Comparison of ENCODE assay signal across 22 cellular contexts in genomic region chr4:78370625-78371372, GRCh38.
DNase-seq lines count a peak whose midpoint lies in the region; ATAC-seq and TF ChIP-seq lines count a peak whose summit lies in the region.
"Had no signal": no experiment of that assay in that cellular context is flagged by ENCODE, and none has a peak within 500 bp of the region (broad histone marks: within the 10 kb centered on the region; RNA-seq: fewer than 3 reads in every experiment).

No MANE protein-coding gene starts in this region.

- ATAC-seq in HG03469 (IDR thresholded peaks at IDR 0.05; ENCODE audit: unreplicated experiment) (no peak), HG02763 (IDR thresholded peaks at IDR 0.05; ENCODE audit: unreplicated experiment) (no peak)
- ATAC-seq in CD4-positive, alpha-beta T cell (ENCODE audit: poor library complexity) = no peak

- H3K14ac ChIP-seq in mesenchymal stem cell (ENCODE audit: low read length in 2 of 2) = no peak overlapping the region

- no peak overlapping the region for H4K91ac ChIP-seq in mesenchymal stem cell (ENCODE audit: low read length)

- peaks cover 30% of the 10 kb centered on the region for H3K4me1 Mint-ChIP-seq in Calu3 (ENCODE audit: low read depth, unreplicated experiment)
- H3K4me1 Mint-ChIP-seq in CD4-positive, alpha-beta T cell (ENCODE audit: low read depth) = no peaks in the 10 kb centered on the region
- H3K4me1 Mint-ChIP-seq: CD4-positive, alpha-beta memory T cell had no signal

- no peak overlapping the region for H3K4ac ChIP-seq in mesenchymal stem cell (ENCODE audit: low read depth in 1 of 2, low read length in 2 of 2)

- H3K9me3 Mint-ChIP-seq in Calu3 (ENCODE audit: low read depth, unreplicated experiment) = no peaks in the 10 kb centered on the region
- no peaks in the 10 kb centered on the region for H3K9me3 Mint-ChIP-seq in CD4-positive, alpha-beta T cell

- H3K4me3 ChIP-seq in LNCaP clone FGC (ENCODE audit: low read depth, low read length) = no peak overlapping the region
- no peak overlapping the region for H3K4me3 ChIP-seq in epithelial cell of esophagus (ENCODE audit: low read length)
- no peak overlapping the region for H3K4me3 ChIP-seq in mesenchymal stem cell (ENCODE audit: insufficient read depth in 1 of 2, low read depth in 1 of 2, low read length in 2 of 2)
- H3K4me3 ChIP-seq: adrenal gland, HAP-1, right lobe of liver, SK-N-MC, upper lobe of left lung had no signal

- peak; percentile 19 for DNase-seq in Calu3
- DNase-seq in LNCaP clone FGC (ENCODE audit: low read depth) = peak; percentile 74
- DNase-seq in epithelial cell of esophagus (ENCODE audit: low read depth) = peak; percentile 88
- DNase-seq in mesenchymal stem cell = no peak
- DNase-seq in germinal center (ENCODE audit: low spot score) = no peak
- DNase-seq in CD4-positive, alpha-beta T cell = no peak
- DNase-seq: activated CD4-positive, alpha-beta T cell treated with anti-CD3 and anti-CD28 coated beads for 1 hour; adrenal gland; caudate nucleus; CD4-positive, alpha-beta memory T cell; hippocampal formation; kidney glomerular epithelial cell; NCI-H2171 treated with DMSO at 0.1 percent for 48 hours; occipital lobe; OCI-M1; right lobe of liver; stimulated activated naive CD4-positive, alpha-beta T cell treated with Interleukin-2 at 50 U/mL for 16 hours; upper lobe of left lung had no signal

- H2BK12ac ChIP-seq in mesenchymal stem cell (ENCODE audit: low read length in 2 of 2) = no peak overlapping the region

- CTCF ChIA-PET in Calu3 (lab: Charles Lee) = interaction anchor here (0.7 to 1.1 kb wide), 4 partner anchors 9 to 311 kb away, joined by 3 to 4 read pairs (median 3); no protein-coding TSS in a partner anchor
- CTCF ChIA-PET in CD4-positive, alpha-beta T cell (lab: Charles Lee) = no interaction called here

- H3K27me3 ChIP-seq in mesenchymal stem cell (ENCODE audit: control insufficient read depth in 1 of 2, insufficient read depth in 1 of 2, low read length in 2 of 2) = no peaks in the 10 kb centered on the region
- H3K27me3 ChIP-seq in CD4-positive, alpha-beta T cell (ENCODE audit: control insufficient read depth, insufficient read depth, low read length) = no peaks in the 10 kb centered on the region
- H3K27me3 ChIP-seq: adrenal gland, right lobe of liver, upper lobe of left lung had no signal

- no peaks in the 10 kb centered on the region for H3K27me3 Mint-ChIP-seq in Calu3 (ENCODE audit: unreplicated experiment)
- peaks cover 8% of the 10 kb centered on the region for H3K27me3 Mint-ChIP-seq in CD4-positive, alpha-beta T cell

- H3K79me1 ChIP-seq in mesenchymal stem cell (replicated peaks; ENCODE audit: low read length, poor library complexity, severe bottlenecking) = no peaks in the 10 kb centered on the region

- 79% methylated on average over 4 of the region's 6 CpGs for WGBS in mesenchymal stem cell

- H2BK5ac ChIP-seq in mesenchymal stem cell (ENCODE audit: low read depth, low read length, poor library complexity, severe bottlenecking) = no peak overlapping the region

- H2AFZ ChIP-seq in mesenchymal stem cell (ENCODE audit: low read depth, low read length) = no peak overlapping the region

- intact Hi-C loops in Calu3 (cut with micrococcal nuclease; ENCODE audit: unreplicated experiment) = no loop called here
- intact Hi-C loops in CD4-positive, alpha-beta T cell (cut with DNase I, micrococcal nuclease) = no loop called here

- peak overlapping the region; percentile 66 for H3K27ac Mint-ChIP-seq in Calu3 (ENCODE audit: unreplicated experiment)
- H3K27ac Mint-ChIP-seq in CD4-positive, alpha-beta T cell = no peak overlapping the region
- H3K27ac Mint-ChIP-seq: CD4-positive, alpha-beta memory T cell had no signal

- H3K18ac ChIP-seq in mesenchymal stem cell (ENCODE audit: low read depth in 1 of 2, low read length in 2 of 2) = no peak overlapping the region

- POLR2A ChIA-PET in CD4-positive, alpha-beta T cell (lab: Charles Lee) = no interaction called here

- H3K36me3 ChIP-seq in mesenchymal stem cell (ENCODE audit: control insufficient read depth in 1 of 2, insufficient read depth in 2 of 2, low read depth in 1 of 2, low read length in 2 of 2) = peaks cover 2 to 23% of the 10 kb centered on the region in 2 experiments
- H3K36me3 ChIP-seq: adrenal gland, HAP-1, right lobe of liver, upper lobe of left lung had no signal

- peaks cover 10% of the 10 kb centered on the region for H3K36me3 Mint-ChIP-seq in Calu3 (ENCODE audit: insufficient read depth, unreplicated experiment)
- H3K36me3 Mint-ChIP-seq in CD4-positive, alpha-beta T cell (ENCODE audit: low read depth) = no peaks in the 10 kb centered on the region
- H3K36me3 Mint-ChIP-seq: CD4-positive, alpha-beta memory T cell had no signal

- no peak overlapping the region for H3K9ac ChIP-seq in mesenchymal stem cell (ENCODE audit: low read length)

- H3K9me3 ChIP-seq in mesenchymal stem cell (ENCODE audit: control insufficient read depth, low read length) = no peaks in the 10 kb centered on the region
- H3K9me3 ChIP-seq in CD4-positive, alpha-beta T cell (ENCODE audit: control insufficient read depth, low read length) = no peaks in the 10 kb centered on the region
- H3K9me3 ChIP-seq: adrenal gland, HAP-1, right lobe of liver, upper lobe of left lung had no signal

- no TSS peak for BruUV-seq in Calu3 (replicated peaks; lab: Mats Ljungman, UMichigan)

- no peak overlapping the region for H2BK15ac ChIP-seq in mesenchymal stem cell (ENCODE audit: low read depth, poor library complexity, severe bottlenecking)

- H3K27ac ChIP-seq in mesenchymal stem cell (ENCODE audit: low read length, poor library complexity, severe bottlenecking) = no peak overlapping the region
- H3K27ac ChIP-seq in CD4-positive, alpha-beta T cell (ENCODE audit: low read depth, low read length) = no peak overlapping the region
- H3K27ac ChIP-seq: adrenal gland, right lobe of liver, SK-N-MC, upper lobe of left lung had no signal

- H4K8ac ChIP-seq in mesenchymal stem cell (ENCODE audit: low read length) = no peak overlapping the region

- no peak for TF ChIP-seq CTCF in Calu3 (IDR thresholded peaks at IDR 0.05; ENCODE audit: unreplicated experiment)
- no peak for TF ChIP-seq CTCF in LNCaP clone FGC (IDR thresholded peaks at IDR 0.05; ENCODE audit: control insufficient read depth, extremely low read depth, insufficient read depth)
- no peak for TF ChIP-seq CTCF in epithelial cell of esophagus (IDR thresholded peaks at IDR 0.05; ENCODE audit: insufficient read depth, low read depth, low read length, missing control alignments)
- TF ChIP-seq CTCF in CD4-positive, alpha-beta T cell (IDR thresholded peaks at IDR 0.05) = no peak

- no peak overlapping the region for H3K23ac ChIP-seq in mesenchymal stem cell (ENCODE audit: low read length in 2 of 2)

- H2BK120ac ChIP-seq in mesenchymal stem cell (ENCODE audit: low read depth, low read length) = no peak overlapping the region

- peaks cover 1% of the 10 kb centered on the region for H3K4me1 ChIP-seq in mesenchymal stem cell (ENCODE audit: control insufficient read depth, insufficient read depth, low read depth, low read length)
- H3K4me1 ChIP-seq: adrenal gland, HAP-1, right lobe of liver, upper lobe of left lung had no signal

- no peak overlapping the region for H3K4me2 ChIP-seq in mesenchymal stem cell (ENCODE audit: low read length, poor library complexity, severe bottlenecking)

- no peak overlapping the region for H3K4me3 Mint-ChIP-seq in Calu3 (ENCODE audit: low read depth, unreplicated experiment)
- H3K4me3 Mint-ChIP-seq in CD4-positive, alpha-beta T cell = no peak overlapping the region
- H3K4me3 Mint-ChIP-seq: CD4-positive, alpha-beta memory T cell had no signal

- H2AK5ac ChIP-seq in mesenchymal stem cell (ENCODE audit: low read length, severe bottlenecking) = peak overlapping the region; percentile 3

Comparison
In these comparisons a context has a peak if more than half of its experiments do, and no peak if none do; other contexts are left out.
1. DNase-seq: peak in Calu3 (single experiment), LNCaP clone FGC (single experiment) and epithelial cell of esophagus (single experiment); none in mesenchymal stem cell (single experiment), germinal center (single experiment) and CD4-positive, alpha-beta T cell (0 of 10).